ENCODE assay signal across 1 cellular context in the genomic region with DNA sequence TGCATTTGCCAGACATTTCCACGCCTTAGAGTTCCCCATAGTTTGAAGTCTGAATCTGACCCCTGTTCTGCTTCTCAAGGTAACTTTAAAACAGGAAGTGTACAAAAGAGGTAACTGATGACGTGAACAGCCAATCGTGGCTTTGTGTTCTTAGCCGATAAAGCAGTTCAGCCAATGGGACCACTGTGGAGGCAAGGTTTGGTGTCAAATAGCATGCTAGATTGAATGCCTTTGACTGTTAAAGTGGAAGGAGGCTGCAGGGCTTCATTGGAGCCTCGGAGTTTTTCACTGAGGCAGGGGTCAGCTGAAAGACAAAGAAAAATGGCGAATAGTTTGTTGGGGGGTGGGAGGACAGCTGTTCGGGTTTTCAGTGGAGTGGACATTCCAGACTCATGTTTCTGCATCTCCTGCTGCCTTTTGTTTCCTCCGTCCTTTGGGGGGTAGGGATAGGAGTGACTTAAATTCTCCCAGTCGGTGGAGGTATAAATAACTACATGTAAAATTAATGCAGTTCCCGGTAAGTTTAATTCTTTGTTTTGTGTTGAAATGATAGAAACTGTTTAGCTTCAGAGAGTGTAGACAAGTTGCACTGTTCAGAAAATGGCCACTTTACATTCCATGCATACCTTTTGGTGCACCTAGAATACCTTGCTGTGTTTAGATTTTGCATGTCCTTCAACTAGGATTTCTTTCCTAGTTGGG.
A peak's percentile ranks its signal among the peaks of the same experiment; 100 is the strongest.
TF ChIP-seq lines count a peak whose summit lies in the region.

No MANE protein-coding gene starts in this region.

TF ChIP-seq in HepG2, 621 proteins besides CTCF, POLR2A, EP300 and RAD21 (continued from another document and continues in another):
- TF ChIP-seq, protein P1, sequence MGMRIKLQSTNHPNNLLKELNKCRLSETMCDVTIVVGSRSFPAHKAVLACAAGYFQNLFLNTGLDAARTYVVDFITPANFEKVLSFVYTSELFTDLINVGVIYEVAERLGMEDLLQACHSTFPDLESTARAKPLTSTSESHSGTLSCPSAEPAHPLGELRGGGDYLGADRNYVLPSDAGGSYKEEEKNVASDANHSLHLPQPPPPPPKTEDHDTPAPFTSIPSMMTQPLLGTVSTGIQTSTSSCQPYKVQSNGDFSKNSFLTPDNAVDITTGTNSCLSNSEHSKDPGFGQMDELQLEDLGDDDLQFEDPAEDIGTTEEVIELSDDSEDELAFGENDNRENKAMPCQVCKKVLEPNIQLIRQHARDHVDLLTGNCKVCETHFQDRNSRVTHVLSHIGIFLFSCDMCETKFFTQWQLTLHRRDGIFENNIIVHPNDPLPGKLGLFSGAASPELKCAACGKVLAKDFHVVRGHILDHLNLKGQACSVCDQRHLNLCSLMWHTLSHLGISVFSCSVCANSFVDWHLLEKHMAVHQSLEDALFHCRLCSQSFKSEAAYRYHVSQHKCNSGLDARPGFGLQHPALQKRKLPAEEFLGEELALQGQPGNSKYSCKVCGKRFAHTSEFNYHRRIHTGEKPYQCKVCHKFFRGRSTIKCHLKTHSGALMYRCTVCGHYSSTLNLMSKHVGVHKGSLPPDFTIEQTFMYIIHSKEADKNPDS (CRISPR knock-in tag; IDR thresholded peaks at IDR 0.05): no peak
- TF ChIP-seq, protein P2, sequence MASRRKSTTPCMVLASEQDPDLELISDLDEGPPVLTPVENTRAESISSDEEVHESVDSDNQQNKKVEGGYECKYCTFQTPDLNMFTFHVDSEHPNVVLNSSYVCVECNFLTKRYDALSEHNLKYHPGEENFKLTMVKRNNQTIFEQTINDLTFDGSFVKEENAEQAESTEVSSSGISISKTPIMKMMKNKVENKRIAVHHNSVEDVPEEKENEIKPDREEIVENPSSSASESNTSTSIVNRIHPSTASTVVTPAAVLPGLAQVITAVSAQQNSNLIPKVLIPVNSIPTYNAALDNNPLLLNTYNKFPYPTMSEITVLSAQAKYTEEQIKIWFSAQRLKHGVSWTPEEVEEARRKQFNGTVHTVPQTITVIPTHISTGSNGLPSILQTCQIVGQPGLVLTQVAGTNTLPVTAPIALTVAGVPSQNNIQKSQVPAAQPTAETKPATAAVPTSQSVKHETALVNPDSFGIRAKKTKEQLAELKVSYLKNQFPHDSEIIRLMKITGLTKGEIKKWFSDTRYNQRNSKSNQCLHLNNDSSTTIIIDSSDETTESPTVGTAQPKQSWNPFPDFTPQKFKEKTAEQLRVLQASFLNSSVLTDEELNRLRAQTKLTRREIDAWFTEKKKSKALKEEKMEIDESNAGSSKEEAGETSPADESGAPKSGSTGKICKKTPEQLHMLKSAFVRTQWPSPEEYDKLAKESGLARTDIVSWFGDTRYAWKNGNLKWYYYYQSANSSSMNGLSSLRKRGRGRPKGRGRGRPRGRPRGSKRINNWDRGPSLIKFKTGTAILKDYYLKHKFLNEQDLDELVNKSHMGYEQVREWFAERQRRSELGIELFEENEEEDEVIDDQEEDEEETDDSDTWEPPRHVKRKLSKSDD (CRISPR knock-in tag; IDR thresholded peaks at IDR 0.05; ENCODE audit: low read depth): no peak
- TF ChIP-seq SETDB1 (CRISPR knock-in tag; IDR thresholded peaks at IDR 0.05; ENCODE audit: borderline replicate concordance) (no peak), ZNF431 (CRISPR knock-in tag; IDR thresholded peaks at IDR 0.05; ENCODE audit: borderline replicate concordance, low read depth) (no peak), MATR3 (CRISPR knock-in tag; IDR thresholded peaks at IDR 0.05) (no peak), NR2F2 (IDR thresholded peaks at IDR 0.05; ENCODE audit: borderline replicate concordance, low read depth) (no peak), MED8 (CRISPR knock-in tag; IDR thresholded peaks at IDR 0.05; ENCODE audit: insufficient replicate concordance) (no peak), ZNF12 (CRISPR knock-in tag; IDR thresholded peaks at IDR 0.05) (no peak), KLF16 (CRISPR knock-in tag; IDR thresholded peaks at IDR 0.05) (peak in 1 of 2 experiments; percentile 3; a peak in 1 of 4 replicates), SALL2 (CRISPR knock-in tag; IDR thresholded peaks at IDR 0.05) (no peak), NFATC3 (CRISPR knock-in tag; IDR thresholded peaks at IDR 0.05) (no peak), NR2C2 (CRISPR knock-in tag; IDR thresholded peaks at IDR 0.05; ENCODE audit: borderline replicate concordance) (no peak), SOX6 (IDR thresholded peaks at IDR 0.05) (no peak), SOX6 (CRISPR knock-in tag; IDR thresholded peaks at IDR 0.05) (no peak), ZNF557 (CRISPR knock-in tag; IDR thresholded peaks at IDR 0.05) (no peak), TCF12 (IDR thresholded peaks at IDR 0.05) (no peak), TCF12 (CRISPR knock-in tag; IDR thresholded peaks at IDR 0.05) (no peak), ZNF33B (CRISPR knock-in tag; IDR thresholded peaks at IDR 0.05) (no peak), ZNF577 (CRISPR knock-in tag; IDR thresholded peaks at IDR 0.05; ENCODE audit: borderline replicate concordance, low read depth) (no peak), AHR (CRISPR knock-in tag; IDR thresholded peaks at IDR 0.05) (no peak), ZNF83 (CRISPR knock-in tag; IDR thresholded peaks at IDR 0.05; ENCODE audit: borderline replicate concordance) (no peak), ZNF781 (CRISPR knock-in tag; IDR thresholded peaks at IDR 0.05; ENCODE audit: borderline replicate concordance, not compliant biosample characterization) (no peak)
- TF ChIP-seq, protein P3, sequence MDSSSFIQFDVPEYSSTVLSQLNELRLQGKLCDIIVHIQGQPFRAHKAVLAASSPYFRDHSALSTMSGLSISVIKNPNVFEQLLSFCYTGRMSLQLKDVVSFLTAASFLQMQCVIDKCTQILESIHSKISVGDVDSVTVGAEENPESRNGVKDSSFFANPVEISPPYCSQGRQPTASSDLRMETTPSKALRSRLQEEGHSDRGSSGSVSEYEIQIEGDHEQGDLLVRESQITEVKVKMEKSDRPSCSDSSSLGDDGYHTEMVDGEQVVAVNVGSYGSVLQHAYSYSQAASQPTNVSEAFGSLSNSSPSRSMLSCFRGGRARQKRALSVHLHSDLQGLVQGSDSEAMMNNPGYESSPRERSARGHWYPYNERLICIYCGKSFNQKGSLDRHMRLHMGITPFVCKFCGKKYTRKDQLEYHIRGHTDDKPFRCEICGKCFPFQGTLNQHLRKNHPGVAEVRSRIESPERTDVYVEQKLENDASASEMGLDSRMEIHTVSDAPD (CRISPR knock-in tag; IDR thresholded peaks at IDR 0.05): no peak
- TF ChIP-seq, protein P4, sequence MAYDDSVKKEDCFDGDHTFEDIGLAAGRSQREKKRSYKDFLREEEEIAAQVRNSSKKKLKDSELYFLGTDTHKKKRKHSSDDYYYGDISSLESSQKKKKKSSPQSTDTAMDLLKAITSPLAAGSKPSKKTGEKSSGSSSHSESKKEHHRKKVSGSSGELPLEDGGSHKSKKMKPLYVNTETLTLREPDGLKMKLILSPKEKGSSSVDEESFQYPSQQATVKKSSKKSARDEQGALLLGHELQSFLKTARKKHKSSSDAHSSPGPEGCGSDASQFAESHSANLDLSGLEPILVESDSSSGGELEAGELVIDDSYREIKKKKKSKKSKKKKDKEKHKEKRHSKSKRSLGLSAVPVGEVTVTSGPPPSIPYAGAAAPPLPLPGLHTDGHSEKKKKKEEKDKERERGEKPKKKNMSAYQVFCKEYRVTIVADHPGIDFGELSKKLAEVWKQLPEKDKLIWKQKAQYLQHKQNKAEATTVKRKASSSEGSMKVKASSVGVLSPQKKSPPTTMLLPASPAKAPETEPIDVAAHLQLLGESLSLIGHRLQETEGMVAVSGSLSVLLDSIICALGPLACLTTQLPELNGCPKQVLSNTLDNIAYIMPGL (CRISPR knock-in tag; IDR thresholded peaks at IDR 0.05; ENCODE audit: borderline replicate concordance in 1 of 2, low read depth in 1 of 2): peak; percentile 16 to 52; a peak in 2 of 4 replicates
- TF ChIP-seq, protein P5, sequence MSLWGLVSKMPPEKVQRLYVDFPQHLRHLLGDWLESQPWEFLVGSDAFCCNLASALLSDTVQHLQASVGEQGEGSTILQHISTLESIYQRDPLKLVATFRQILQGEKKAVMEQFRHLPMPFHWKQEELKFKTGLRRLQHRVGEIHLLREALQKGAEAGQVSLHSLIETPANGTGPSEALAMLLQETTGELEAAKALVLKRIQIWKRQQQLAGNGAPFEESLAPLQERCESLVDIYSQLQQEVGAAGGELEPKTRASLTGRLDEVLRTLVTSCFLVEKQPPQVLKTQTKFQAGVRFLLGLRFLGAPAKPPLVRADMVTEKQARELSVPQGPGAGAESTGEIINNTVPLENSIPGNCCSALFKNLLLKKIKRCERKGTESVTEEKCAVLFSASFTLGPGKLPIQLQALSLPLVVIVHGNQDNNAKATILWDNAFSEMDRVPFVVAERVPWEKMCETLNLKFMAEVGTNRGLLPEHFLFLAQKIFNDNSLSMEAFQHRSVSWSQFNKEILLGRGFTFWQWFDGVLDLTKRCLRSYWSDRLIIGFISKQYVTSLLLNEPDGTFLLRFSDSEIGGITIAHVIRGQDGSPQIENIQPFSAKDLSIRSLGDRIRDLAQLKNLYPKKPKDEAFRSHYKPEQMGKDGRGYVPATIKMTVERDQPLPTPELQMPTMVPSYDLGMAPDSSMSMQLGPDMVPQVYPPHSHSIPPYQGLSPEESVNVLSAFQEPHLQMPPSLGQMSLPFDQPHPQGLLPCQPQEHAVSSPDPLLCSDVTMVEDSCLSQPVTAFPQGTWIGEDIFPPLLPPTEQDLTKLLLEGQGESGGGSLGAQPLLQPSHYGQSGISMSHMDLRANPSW (CRISPR knock-in tag; IDR thresholded peaks at IDR 0.05; ENCODE audit: borderline replicate concordance): no peak
- TF ChIP-seq, protein P6, sequence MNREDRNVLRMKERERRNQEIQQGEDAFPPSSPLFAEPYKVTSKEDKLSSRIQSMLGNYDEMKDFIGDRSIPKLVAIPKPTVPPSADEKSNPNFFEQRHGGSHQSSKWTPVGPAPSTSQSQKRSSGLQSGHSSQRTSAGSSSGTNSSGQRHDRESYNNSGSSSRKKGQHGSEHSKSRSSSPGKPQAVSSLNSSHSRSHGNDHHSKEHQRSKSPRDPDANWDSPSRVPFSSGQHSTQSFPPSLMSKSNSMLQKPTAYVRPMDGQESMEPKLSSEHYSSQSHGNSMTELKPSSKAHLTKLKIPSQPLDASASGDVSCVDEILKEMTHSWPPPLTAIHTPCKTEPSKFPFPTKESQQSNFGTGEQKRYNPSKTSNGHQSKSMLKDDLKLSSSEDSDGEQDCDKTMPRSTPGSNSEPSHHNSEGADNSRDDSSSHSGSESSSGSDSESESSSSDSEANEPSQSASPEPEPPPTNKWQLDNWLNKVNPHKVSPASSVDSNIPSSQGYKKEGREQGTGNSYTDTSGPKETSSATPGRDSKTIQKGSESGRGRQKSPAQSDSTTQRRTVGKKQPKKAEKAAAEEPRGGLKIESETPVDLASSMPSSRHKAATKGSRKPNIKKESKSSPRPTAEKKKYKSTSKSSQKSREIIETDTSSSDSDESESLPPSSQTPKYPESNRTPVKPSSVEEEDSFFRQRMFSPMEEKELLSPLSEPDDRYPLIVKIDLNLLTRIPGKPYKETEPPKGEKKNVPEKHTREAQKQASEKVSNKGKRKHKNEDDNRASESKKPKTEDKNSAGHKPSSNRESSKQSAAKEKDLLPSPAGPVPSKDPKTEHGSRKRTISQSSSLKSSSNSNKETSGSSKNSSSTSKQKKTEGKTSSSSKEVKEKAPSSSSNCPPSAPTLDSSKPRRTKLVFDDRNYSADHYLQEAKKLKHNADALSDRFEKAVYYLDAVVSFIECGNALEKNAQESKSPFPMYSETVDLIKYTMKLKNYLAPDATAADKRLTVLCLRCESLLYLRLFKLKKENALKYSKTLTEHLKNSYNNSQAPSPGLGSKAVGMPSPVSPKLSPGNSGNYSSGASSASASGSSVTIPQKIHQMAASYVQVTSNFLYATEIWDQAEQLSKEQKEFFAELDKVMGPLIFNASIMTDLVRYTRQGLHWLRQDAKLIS (CRISPR knock-in tag; IDR thresholded peaks at IDR 0.05): no peak; the same call in 1 of the 2 replicates
- TF ChIP-seq, protein P7, sequence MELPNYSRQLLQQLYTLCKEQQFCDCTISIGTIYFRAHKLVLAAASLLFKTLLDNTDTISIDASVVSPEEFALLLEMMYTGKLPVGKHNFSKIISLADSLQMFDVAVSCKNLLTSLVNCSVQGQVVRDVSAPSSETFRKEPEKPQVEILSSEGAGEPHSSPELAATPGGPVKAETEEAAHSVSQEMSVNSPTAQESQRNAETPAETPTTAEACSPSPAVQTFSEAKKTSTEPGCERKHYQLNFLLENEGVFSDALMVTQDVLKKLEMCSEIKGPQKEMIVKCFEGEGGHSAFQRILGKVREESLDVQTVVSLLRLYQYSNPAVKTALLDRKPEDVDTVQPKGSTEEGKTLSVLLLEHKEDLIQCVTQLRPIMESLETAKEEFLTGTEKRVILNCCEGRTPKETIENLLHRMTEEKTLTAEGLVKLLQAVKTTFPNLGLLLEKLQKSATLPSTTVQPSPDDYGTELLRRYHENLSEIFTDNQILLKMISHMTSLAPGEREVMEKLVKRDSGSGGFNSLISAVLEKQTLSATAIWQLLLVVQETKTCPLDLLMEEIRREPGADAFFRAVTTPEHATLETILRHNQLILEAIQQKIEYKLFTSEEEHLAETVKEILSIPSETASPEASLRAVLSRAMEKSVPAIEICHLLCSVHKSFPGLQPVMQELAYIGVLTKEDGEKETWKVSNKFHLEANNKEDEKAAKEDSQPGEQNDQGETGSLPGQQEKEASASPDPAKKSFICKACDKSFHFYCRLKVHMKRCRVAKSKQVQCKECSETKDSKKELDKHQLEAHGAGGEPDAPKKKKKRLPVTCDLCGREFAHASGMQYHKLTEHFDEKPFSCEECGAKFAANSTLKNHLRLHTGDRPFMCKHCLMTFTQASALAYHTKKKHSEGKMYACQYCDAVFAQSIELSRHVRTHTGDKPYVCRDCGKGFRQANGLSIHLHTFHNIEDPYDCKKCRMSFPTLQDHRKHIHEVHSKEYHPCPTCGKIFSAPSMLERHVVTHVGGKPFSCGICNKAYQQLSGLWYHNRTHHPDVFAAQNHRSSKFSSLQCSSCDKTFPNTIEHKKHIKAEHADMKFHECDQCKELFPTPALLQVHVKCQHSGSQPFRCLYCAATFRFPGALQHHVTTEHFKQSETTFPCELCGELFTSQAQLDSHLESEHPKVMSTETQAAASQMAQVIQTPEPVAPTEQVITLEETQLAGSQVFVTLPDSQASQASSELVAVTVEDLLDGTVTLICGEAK (IDR thresholded peaks at IDR 0.05): no peak
- TF ChIP-seq, protein P7 (CRISPR knock-in tag; IDR thresholded peaks at IDR 0.05): no peak
